In genomic region chr7:20301311-20301939, GRCh38 we compare ENCODE assay signal across 14 cellular contexts. TPM values are rescaled to one million over a fixed set of nuclear protein-coding genes. Genes with fewer than 3 reads are reported as not detected.
A peak's percentile ranks its signal among the peaks of the same experiment; 100 is the strongest.
DNase-seq lines count a peak whose midpoint lies in the region; ATAC-seq, FAIRE-seq and TF ChIP-seq lines count a peak whose summit lies in the region.
"Had no signal": no experiment of that assay in that cellular context is flagged by ENCODE, and none has a peak within 500 bp of the region (broad histone marks: within the 10 kb centered on the region; RNA-seq: fewer than 3 reads in every experiment).

No MANE protein-coding gene starts in this region.

- in situ Hi-C loops in K562 (cut with MboI), result no loop called here

- no peak for TF ChIP-seq EP300 in K562 (IDR thresholded peaks at IDR 0.05; ENCODE audit: low read length)
- no peak for TF ChIP-seq EP300 in gastroesophageal sphincter (IDR thresholded peaks at IDR 0.05)

- no peak overlapping the region; the same call in 2 of the 3 replicates for H3K27ac ChIP-seq in K562 (ENCODE audit: extremely low read depth, low read depth, low read length)
- H3K27ac ChIP-seq in gastroesophageal sphincter, result no peak overlapping the region
- H3K27ac ChIP-seq: BLaER1 had no signal

- H3K36me3 ChIP-seq in K562 (ENCODE audit: control insufficient read depth, insufficient read depth, low read length), result no peaks in the 10 kb centered on the region
- H3K36me3 ChIP-seq in gastroesophageal sphincter, result no peaks in the 10 kb centered on the region
- H3K36me3 ChIP-seq: BLaER1 had no signal

- no TSS peak for BruUV-seq in K562 (replicated peaks; lab: Mats Ljungman, UMichigan)

- H3K9me1 ChIP-seq in K562 (ENCODE audit: control insufficient read depth, insufficient read depth, low read length), result no peaks in the 10 kb centered on the region

- H3K79me2 ChIP-seq in K562 (ENCODE audit: control insufficient read depth, insufficient read depth, low read length), result no peaks in the 10 kb centered on the region

- H3K27me3 ChIP-seq in K562 (ENCODE audit: control insufficient read depth in 2 of 2, insufficient read depth in 2 of 2, low read length in 2 of 2) (no peaks in the 10 kb centered on the region), gastroesophageal sphincter (no peaks in the 10 kb centered on the region)
- H3K27me3 ChIP-seq: BLaER1 had no signal

- ATAC-seq in GM19035 (IDR thresholded peaks at IDR 0.05; ENCODE audit: unreplicated experiment) (peak; percentile 34), K562 (peak; percentile 46; the same call in 2 of the 3 replicates), gastroesophageal sphincter (no peak), HG03457 (IDR thresholded peaks at IDR 0.05; ENCODE audit: unreplicated experiment) (no peak)
- ATAC-seq: T-cell had no signal

- CTCF ChIA-PET in K562 (lab: Yijun Ruan, JAX; ENCODE audit: low intra/inter-chr PET ratio), result no interaction called here

- no peak overlapping the region for H3K9ac ChIP-seq in K562 (ENCODE audit: insufficient read depth in 1 of 2, low read depth in 2 of 2, low read length in 2 of 2)
- H3K9ac ChIP-seq: BLaER1 had no signal

- FAIRE-seq in K562 (lab: Jason Lieb, UNC), result peak; percentile 42
- FAIRE-seq: endometrium had no signal

- no peak for TF ChIP-seq RAD21 in K562 (CRISPR knock-in tag; conservative IDR thresholded peaks at IDR 0.05 in 1 of 2, IDR thresholded peaks at IDR 0.05 in 1 of 2)

- 30% methylated on average over 4 of the region's 4 CpGs for WGBS in K562 (ENCODE audit: insufficient coverage, low coverage, missing lambda C conversion rate)
- 71 to 85% methylated on average over 4 of the region's 4 CpGs for WGBS in gastroesophageal sphincter (ENCODE audit: low coverage in 1 of 2), 2 donors

- DNase-seq in A172 (ENCODE audit: low spot score), result peak; percentile 54
- DNase-seq in HT1080 (ENCODE audit: low read depth), result peak; percentile 59
- DNase-seq in K562 (ENCODE audit: extremely low read depth in 1 of 4, low spot score in 3 of 4), result peak in 1 of 4 experiments; percentile 34
- DNase-seq in posterior cingulate gyrus, result no peak
- no peak for DNase-seq in 8988T
- DNase-seq: NCI-H2029 treated with DMSO at 0.1 percent for 48 hours; stimulated activated naive CD4-positive, alpha-beta T cell treated with Interleukin-2 at 50 U/mL for 16 hours; T-cell had no signal

- H2AFZ ChIP-seq in K562 (ENCODE audit: low read depth, low read length), result peak overlapping the region; percentile 60

- H3K4me3 ChIP-seq in K562, result no peak overlapping the region
- no peak overlapping the region for H3K4me3 ChIP-seq in gastroesophageal sphincter
- H3K4me3 ChIP-seq: BLaER1, lung had no signal

- POLR2A ChIA-PET in K562 (lab: Yijun Ruan, JAX), result interaction anchor here (0.7 to 0.8 kb wide), 2 partner anchors 10 to 11 kb away, joined by 3 to 4 read pairs; no protein-coding TSS in a partner anchor

- H3K9me3 ChIP-seq in K562 (replicated peaks; ENCODE audit: control insufficient read depth, insufficient read depth, low read depth, low read length) (0 out of 2 replicates have a peak, but pooled peaks cover 2% of the 10 kb centered on the region), gastroesophageal sphincter (no peaks in the 10 kb centered on the region)
- H3K9me3 ChIP-seq: BLaER1 had no signal

- intact Hi-C loops in K562 (cut with micrococcal nuclease), result no loop called here
- intact Hi-C loops in posterior cingulate gyrus (cut with DNase I), result no loop called here

- peaks cover 2 to 10% of the 10 kb centered on the region in 2 experiments; a peak in 4 of 5 replicates for H3K4me1 ChIP-seq in K562 (replicated peaks in 1 of 2; ENCODE audit: control insufficient read depth in 2 of 2, insufficient read depth in 2 of 2, low read length in 2 of 2)
- H3K4me1 ChIP-seq in gastroesophageal sphincter, result no peaks in the 10 kb centered on the region
- H3K4me1 ChIP-seq: BLaER1 had no signal

- H3K4me2 ChIP-seq in K562 (ENCODE audit: insufficient read depth, low read length), result no peak overlapping the region
- H3K4me2 ChIP-seq: BLaER1 had no signal

- TF ChIP-seq POLR2A in K562 (conservative IDR thresholded peaks at IDR 0.05) (no peak), gastroesophageal sphincter (IDR thresholded peaks at IDR 0.05) (no peak)

- no peak for TF ChIP-seq CTCF in K562 (IDR thresholded peaks at IDR 0.05 in 2 of 3, conservative IDR thresholded peaks at IDR 0.05 in 1 of 3; ENCODE audit: insufficient read depth in 2 of 3, low read depth in 1 of 3, low read length in 3 of 3)
- TF ChIP-seq CTCF in gastroesophageal sphincter (IDR thresholded peaks at IDR 0.05), result no peak

- H4K20me1 ChIP-seq in K562 (replicated peaks; ENCODE audit: control insufficient read depth, insufficient read depth, low read length), result no peaks in the 10 kb centered on the region
- H4K20me1 ChIP-seq: BLaER1 had no signal

TF ChIP-seq in K562, 482 proteins besides CTCF, POLR2A, EP300 and RAD21 (continues in another document):
- TF ChIP-seq ETV6 (IDR thresholded peaks at IDR 0.05; ENCODE audit: borderline replicate concordance in 1 of 2, low read depth in 2 of 2, low read length in 1 of 2), result no peak
- TF ChIP-seq ETV6 (CRISPR knock-in tag; IDR thresholded peaks at IDR 0.05; ENCODE audit: borderline replicate concordance), result no peak
- TF ChIP-seq JUND (IDR thresholded peaks at IDR 0.05; ENCODE audit: borderline replicate concordance, low read depth, low read length), result peak; percentile 58; the same call in 1 of the 2 replicates
- peak; percentile 19; the same call in 1 of the 3 replicates for TF ChIP-seq JUND (tag; IDR thresholded peaks at IDR 0.05; ENCODE audit: borderline replicate concordance, low read depth, low read length)
- TF ChIP-seq FOSL1 (tag; conservative IDR thresholded peaks at IDR 0.05), result peak; percentile 68
- TF ChIP-seq DMBX1 (CRISPR knock-in tag; IDR thresholded peaks at IDR 0.05; ENCODE audit: borderline replicate concordance), result peak; percentile 63; the same call in 1 of the 2 replicates
- TF ChIP-seq ZNF282 (CRISPR knock-in tag; IDR thresholded peaks at IDR 0.05), result no peak
- TF ChIP-seq ZNF175 (CRISPR knock-in tag; IDR thresholded peaks at IDR 0.05; ENCODE audit: low read depth), result peak; percentile 64; the same call in 1 of the 2 replicates
- TF ChIP-seq NFE2 (IDR thresholded peaks at IDR 0.05; ENCODE audit: low read depth), result peak; percentile 53
- peak; percentile 78 for TF ChIP-seq ATF3 (IDR thresholded peaks at IDR 0.05)
- TF ChIP-seq ATF3 (CRISPR knock-in tag; conservative IDR thresholded peaks at IDR 0.05), result no peak
- TF ChIP-seq ZNF316 (IDR thresholded peaks at IDR 0.05), result peak; percentile 50

RNA-seq across cellular contexts. Expression of gene ITGB8, which starts 29.3 kb away (rescaled TPM):
- total RNA-seq in A172 (2014; rRNA removed; shearing (Covaris generic)), result 17.8 and 20.8 TPM in 2 replicates
- total RNA-seq in HT1080 (2014; rRNA removed; shearing (Covaris generic)), result 1.1 and 1.2 TPM in 2 replicates
- polyA plus RNA-seq in HT1080 (2015; cell fraction: cytosol; rRNA removed), result 0.36 and 0.60 TPM in 2 replicates
- polyA plus RNA-seq in HT1080 (2015; cell fraction: nucleus; rRNA removed), result 0.48 and 0.74 TPM in 2 replicates
- total RNA-seq in K562 (2011; cell fraction: chromatin; rRNA removed; ENCODE audit: low replicate concordance), result 0.14 TPM in 1 of 2 replicates, not detected in the other
- total RNA-seq in K562 (2011; cell fraction: nucleolus; rRNA removed), result not detected in 2 replicates
- total RNA-seq in K562 (2011; cell fraction: nucleoplasm; rRNA removed), result 0.15 TPM in 1 of 2 replicates, not detected in the other
- total RNA-seq in K562 (2014; rRNA removed) (under 0.01 and 0.04 TPM in 2 replicates), K562 (2014; rRNA removed; fragmentation: Illumina TruSeq; extraction: Trizol) (not detected in 2 replicates), K562 (2015; rRNA removed; fragmentation: Illumina TruSeq; extraction: Trizol) (not detected in 2 replicates), K562 (2021) (0.02 and 0.04 TPM in 2 replicates), gastroesophageal sphincter (10 to 100 TPM; 16.2 to 34.2 (median 27.1) TPM)
- polyA plus RNA-seq in K562 (2011; rRNA removed) (0.01 and 0.03 TPM in 2 replicates), K562 (2014; fragmentation: Illumina TruSeq; extraction: Trizol) (not detected in 2 replicates), K562 (2014; fragmentation: Nextera tagmentation; extraction: Ambion mirVana) (not detected), K562 (2014; rRNA removed) (0.04 TPM in 1 of 2 replicates, not detected in the other)
- 0.03 TPM in 1 of 2 replicates, not detected in the other for polyA plus RNA-seq in K562 (2011; cell fraction: cytosol; rRNA removed)
- polyA plus RNA-seq in K562 (2011; cell fraction: nucleus; rRNA removed), result 0.03 and 0.04 TPM in 2 replicates
- 0.04 TPM in 1 of 2 replicates, not detected in the other for polyA plus RNA-seq in K562 (2012)
- 0.04 and 0.06 TPM in 2 replicates for polyA minus RNA-seq in K562 (2011; rRNA and poly(A)+ RNA removed)
- polyA minus RNA-seq in K562 (2011; cell fraction: cytosol; rRNA and poly(A)+ RNA removed), result not detected in 2 replicates
- 0.13 and 0.22 TPM in 2 replicates for polyA minus RNA-seq in K562 (2011; cell fraction: nucleus; rRNA and poly(A)+ RNA removed)

Comparison
In these comparisons a context has a peak if more than half of its experiments do, and no peak if none do; other contexts are left out.
1. DNase-seq: peak in A172 (single experiment) and HT1080 (single experiment); none in posterior cingulate gyrus (0 of 10) and 8988T (single experiment).
2. ATAC-seq: peak in GM19035 (single experiment) and K562 (single experiment); none in gastroesophageal sphincter (single experiment) and HG03457 (single experiment).